ENCODE assay signal across 8 cellular contexts in genomic region chr1:247103777-247104591, GRCh38. TPM values are rescaled to one million over a fixed set of nuclear protein-coding genes. Genes with fewer than 3 reads are reported as not detected.
DNase-seq lines count a peak whose midpoint lies in the region; ATAC-seq, FAIRE-seq and TF ChIP-seq lines count a peak whose summit lies in the region.

TSS of gene ZNF669 (minus strand) at chr1:247104356. CDS start at chr1:247104199, 157 bp downstream.

- H3K27me3 ChIP-seq in keratinocyte (ENCODE audit: control insufficient read depth, extremely low read depth, insufficient read depth, low read length): no peaks in the 10 kb centered on the region

- H3K79me2 ChIP-seq in keratinocyte (ENCODE audit: control insufficient read depth, insufficient read depth, low read length): peaks cover 19% of the 10 kb centered on the region

- TF ChIP-seq CTCF in AG10803 (conservative IDR thresholded peaks at IDR 0.05; ENCODE audit: low read length): no peak
- TF ChIP-seq CTCF in keratinocyte (optimal IDR thresholded peaks at IDR 0.05 in 1 of 3, IDR thresholded peaks at IDR 0.05 in 1 of 3, conservative IDR thresholded peaks at IDR 0.05 in 1 of 3; ENCODE audit: extremely low read depth in 1 of 3, insufficient read depth in 2 of 3, low read length in 3 of 3): no peak

- H3K9me1 ChIP-seq in keratinocyte (ENCODE audit: control insufficient read depth, extremely low read depth, insufficient read depth, low read length): no peaks in the 10 kb centered on the region

- peaks cover 6% of the 10 kb centered on the region for H3K4me1 Mint-ChIP-seq in central memory CD8-positive, alpha-beta T cell

- DNase-seq in AG10803 (ENCODE audit: low read depth) (peak; percentile 93), NCI-H345 treated with DMSO at 0.1 percent for 48 hours (lab: John Stamatoyannopoulos, UW; ENCODE audit: unreplicated experiment) (peak; percentile 92), keratinocyte (ENCODE audit: low read depth, low spot score) (peak; percentile 69)
- DNase-seq in activated CD4-positive, CD25-positive, alpha-beta regulatory T cell (lab: John Stamatoyannopoulos, UW): peak; percentile 82 to 88 (median 86)
- DNase-seq in central memory CD8-positive, alpha-beta T cell (ENCODE audit: low spot score in 2 of 2): peak; percentile 82 to 85
- peak; percentile 89 to 91 (median 90) for DNase-seq in stimulated activated CD4-positive, alpha-beta T cell treated with anti-CD3 and anti-CD28 coated beads, Interleukin-12 subunit alpha, Interleukin-12 subunit beta, amount 100 ng/mL, for 48 hours (ENCODE audit: low read depth in 2 of 3, low spot score in 1 of 3)

- H3K36me3 ChIP-seq in keratinocyte (ENCODE audit: control insufficient read depth in 2 of 2, extremely low read depth in 1 of 2, insufficient read depth in 2 of 2, low read length in 2 of 2): peaks cover 10 to 16% of the 10 kb centered on the region in 2 experiments

- peak within 1 kb of the TSS; percentile 85 for H3K4me2 ChIP-seq in keratinocyte (ENCODE audit: control insufficient read depth, extremely low read depth, insufficient read depth, low read depth, low read length)

- peak within 1 kb of the TSS; percentile 85 for H3K27ac Mint-ChIP-seq in central memory CD8-positive, alpha-beta T cell (ENCODE audit: low read depth)

- H3K36me3 Mint-ChIP-seq in central memory CD8-positive, alpha-beta T cell (ENCODE audit: insufficient read depth): peaks cover 36% of the 10 kb centered on the region

- FAIRE-seq in keratinocyte (lab: Jason Lieb, UNC): no peak

- ATAC-seq in GM19035 (IDR thresholded peaks at IDR 0.05; ENCODE audit: unreplicated experiment) (peak; percentile 99), HG03342 (IDR thresholded peaks at IDR 0.05; ENCODE audit: unreplicated experiment) (peak; percentile 100)
- ATAC-seq in central memory CD8-positive, alpha-beta T cell (replicated peaks; ENCODE audit: extremely low read depth, poor library complexity, severe bottlenecking): peak; percentile 99

- peak within 1 kb of the TSS; percentile 99 for H2AFZ ChIP-seq in keratinocyte (ENCODE audit: control insufficient read depth, low read length)

- H3K4me3 ChIP-seq in AG10803 (ENCODE audit: low read length): peak within 1 kb of the TSS; percentile 97
- H3K4me3 ChIP-seq in keratinocyte (ENCODE audit: control insufficient read depth in 2 of 3, extremely low read depth in 1 of 3, insufficient read depth in 2 of 3, low read depth in 1 of 3, low read length in 3 of 3): peak within 1 kb of the TSS; percentile 83 to 91 (median 91)

- peak within 1 kb of the TSS; percentile 79 for H3K27ac ChIP-seq in keratinocyte (ENCODE audit: control insufficient read depth, insufficient read depth, low read length)

- peaks cover 21% of the 10 kb centered on the region for H3K27me3 Mint-ChIP-seq in central memory CD8-positive, alpha-beta T cell

- peak within 1 kb of the TSS; percentile 86 for H3K9ac ChIP-seq in keratinocyte (ENCODE audit: control insufficient read depth, extremely low read depth, insufficient read depth, low read length)

- peaks cover 10% of the 10 kb centered on the region for H3K9me3 Mint-ChIP-seq in central memory CD8-positive, alpha-beta T cell

- peak within 1 kb of the TSS; percentile 85 for H3K4me3 Mint-ChIP-seq in central memory CD8-positive, alpha-beta T cell

- dilution Hi-C loops in keratinocyte (cut with MboI; ENCODE audit: extremely low pct_ligation_motif_present, low sequenced_read_pairs): no loop called here

- no peaks in the 10 kb centered on the region for H4K20me1 ChIP-seq in keratinocyte (ENCODE audit: control insufficient read depth, extremely low read depth, insufficient read depth, low read length)

- peaks cover 6% of the 10 kb centered on the region for H3K4me1 ChIP-seq in keratinocyte (ENCODE audit: control insufficient read depth, extremely low read depth, insufficient read depth, low read length)

- H3K9me3 ChIP-seq in keratinocyte (ENCODE audit: control insufficient read depth, low read depth, low read length): peaks cover 16% of the 10 kb centered on the region

RNA-seq across cellular contexts. Expression of gene ZNF669, which starts in this region (rescaled TPM):
- polyA plus RNA-seq in keratinocyte: 3.8 to 4.5 TPM (median 4.5 TPM) in 3 replicates
- 9.6 TPM for polyA plus RNA-seq in keratinocyte (2011; ENCODE audit: low read depth)
- polyA plus RNA-seq in keratinocyte (2011; cell fraction: cytosol; rRNA removed): 2.0 and 3.7 TPM in 2 replicates
- polyA plus RNA-seq in keratinocyte (2011; cell fraction: nucleus; rRNA removed): 4.5 and 6.0 TPM in 2 replicates
- 3.4 and 3.7 TPM in 2 replicates for polyA plus RNA-seq in keratinocyte (2012; ENCODE audit: low replicate concordance)
- 3.5 to 7.3 TPM (median 3.6 TPM) in 3 replicates for polyA minus RNA-seq in keratinocyte
- polyA minus RNA-seq in keratinocyte (2011; cell fraction: cytosol; rRNA and poly(A)+ RNA removed): 3.5 TPM
- 4.1 and 7.3 TPM in 2 replicates for polyA minus RNA-seq in keratinocyte (2011; cell fraction: nucleus; rRNA and poly(A)+ RNA removed)

Comparison
In these comparisons a context has a peak if more than half of its experiments do, and no peak if none do; other contexts are left out.
1. Peak in every context shown above with its lines: DNase-seq, ATAC-seq, H3K4me3 ChIP-seq and H3K27ac ChIP-seq.